8 cellular contexts compared by ENCODE assay signal in the genomic region with DNA sequence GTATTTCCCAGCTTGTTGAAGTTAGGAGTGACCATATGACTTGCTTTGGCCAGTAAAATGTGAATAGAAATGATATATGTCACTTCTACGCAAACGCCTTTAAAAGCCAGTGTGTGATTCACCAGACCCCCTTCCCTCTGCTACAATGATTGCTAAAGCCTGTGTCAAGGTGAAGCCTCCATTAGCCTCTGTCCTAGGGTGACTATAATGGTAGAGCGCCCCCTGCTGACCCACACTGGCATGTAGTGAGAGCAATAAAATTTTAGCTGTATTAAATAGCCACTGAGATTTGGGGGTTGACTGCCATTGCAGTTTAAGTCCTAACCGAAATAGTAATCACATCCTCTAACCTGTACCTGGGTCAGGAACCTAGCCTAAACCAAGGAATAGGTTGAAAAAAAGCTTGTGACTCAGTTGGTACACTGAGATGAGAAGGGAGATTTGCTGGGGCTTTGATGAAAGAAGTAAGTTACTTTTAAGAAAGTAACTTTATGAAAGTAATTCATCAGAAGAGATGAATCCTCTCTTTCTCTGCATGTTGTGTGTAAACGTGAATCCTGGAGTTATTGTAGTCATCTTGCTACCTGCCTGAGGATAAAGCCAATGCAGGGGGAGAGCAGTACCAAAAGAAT. TPM values are rescaled to one million over a fixed set of nuclear protein-coding genes. Genes with fewer than 3 reads are reported as not detected.
DNase-seq lines count a peak whose midpoint lies in the region; ATAC-seq lines count a peak whose summit lies in the region.

No MANE protein-coding gene starts in this region.

- H3K9me3 Mint-ChIP-seq in activated naive CD4-positive, alpha-beta T cell treated with anti-CD3 and anti-CD28 coated beads for 36 hours: no peaks in the 10 kb centered on the region

- no peaks in the 10 kb centered on the region for H3K36me3 ChIP-seq in Karpas-422 (ENCODE audit: insufficient read depth, low read length)

- peak; percentile 95 for ATAC-seq in GM21825 (IDR thresholded peaks at IDR 0.05; ENCODE audit: unreplicated experiment)

- H3K27ac ChIP-seq in Karpas-422 (ENCODE audit: low read length): no peak overlapping the region

- H3K9me2 ChIP-seq in Karpas-422 (replicated peaks; ENCODE audit: insufficient read depth, low read length): no peaks in the 10 kb centered on the region

- no peaks in the 10 kb centered on the region for H3K36me3 Mint-ChIP-seq in activated naive CD4-positive, alpha-beta T cell treated with anti-CD3 and anti-CD28 coated beads for 36 hours (ENCODE audit: low read depth)

- DNase-seq in GM04504 (ENCODE audit: low read depth) (peak; percentile 47), Karpas-422 (peak; percentile 94), SK-MEL-5 (ENCODE audit: low read depth, low spot score) (peak; percentile 86), cardiac septum (ENCODE audit: low spot score) (peak; percentile 84), renal cortical epithelial cell (ENCODE audit: low read depth) (peak; percentile 74), GOT3 (lab: John Stamatoyannopoulos, UW) (no peak)
- peak; percentile 93 for DNase-seq in activated naive CD4-positive, alpha-beta T cell treated with anti-CD3 and anti-CD28 coated beads for 36 hours

- in situ Hi-C loops in SK-MEL-5 (cut with HindIII; ENCODE audit: low pct_unique_long_range_greater_than_20kb, low sequenced_read_pairs): no loop called here

- no peaks in the 10 kb centered on the region for H3K9me3 ChIP-seq in Karpas-422 (ENCODE audit: low read length)

- no peaks in the 10 kb centered on the region for H3K79me2 ChIP-seq in Karpas-422 (ENCODE audit: low read length)

- no peak overlapping the region for H3K27ac Mint-ChIP-seq in activated naive CD4-positive, alpha-beta T cell treated with anti-CD3 and anti-CD28 coated beads for 36 hours

- H3K4me1 Mint-ChIP-seq in activated naive CD4-positive, alpha-beta T cell treated with anti-CD3 and anti-CD28 coated beads for 36 hours (ENCODE audit: low read depth): peaks cover 11% of the 10 kb centered on the region

- no peak overlapping the region for H3K4me2 ChIP-seq in Karpas-422 (ENCODE audit: low read depth, low read length, poor library complexity, severe bottlenecking)

- peaks cover 3% of the 10 kb centered on the region for H3K27me3 Mint-ChIP-seq in activated naive CD4-positive, alpha-beta T cell treated with anti-CD3 and anti-CD28 coated beads for 36 hours (ENCODE audit: low read depth)

- H4K20me1 ChIP-seq in Karpas-422 (ENCODE audit: insufficient read depth, low read depth, low read length): no peaks in the 10 kb centered on the region

- H3K9ac ChIP-seq in Karpas-422 (ENCODE audit: low read length): no peak overlapping the region

- no peaks in the 10 kb centered on the region for H3K27me3 ChIP-seq in Karpas-422 (ENCODE audit: low read length)

- no peak overlapping the region for H3K4me3 Mint-ChIP-seq in activated naive CD4-positive, alpha-beta T cell treated with anti-CD3 and anti-CD28 coated beads for 36 hours

- CTCF ChIA-PET in activated naive CD4-positive, alpha-beta T cell treated with anti-CD3 and anti-CD28 coated beads for 36 hours (lab: Charles Lee): interaction anchor here (0.5 to 5.0 kb wide), 35 partner anchors 8 to 551 kb away, joined by 3 to 42 read pairs (median 4); a partner anchor contains a TSS

- peaks cover 24% of the 10 kb centered on the region for H3K4me1 ChIP-seq in Karpas-422 (ENCODE audit: low read length)

- H2AFZ ChIP-seq in Karpas-422 (ENCODE audit: low read length): no peak overlapping the region

- intact Hi-C loops in activated naive CD4-positive, alpha-beta T cell treated with anti-CD3 and anti-CD28 coated beads for 36 hours (cut with micrococcal nuclease): loop anchor here (1.0 to 2.0 kb wide), 4 partner anchors 199 to 550 kb away; a partner anchor contains a TSS
- intact Hi-C loops in cardiac septum (cut with DNase I): loop anchor here (1.0 to 10.0 kb wide), 3 partner anchors 234 to 550 kb away; no protein-coding TSS in a partner anchor

- H3K4me3 ChIP-seq in Karpas-422 (ENCODE audit: low read length): no peak overlapping the region

RNA-seq across cellular contexts. Expression of a gene that starts 52.6 kb away (rescaled TPM):
- total RNA-seq in Karpas-422 (2014; rRNA removed; shearing (Covaris generic); ENCODE audit: low replicate concordance): 19.5 and 28.1 TPM in 2 replicates
- 22.5 and 24.0 TPM in 2 replicates for total RNA-seq in SK-MEL-5 (2014; rRNA removed; shearing (Covaris generic))
- polyA plus RNA-seq in SK-MEL-5 (2015; cell fraction: cytosol; rRNA removed): 18.0 and 23.0 TPM in 2 replicates
- 14.5 and 15.4 TPM in 2 replicates for polyA plus RNA-seq in SK-MEL-5 (2015; cell fraction: nucleus; rRNA removed)
- 10 to 100 TPM; 13.2 TPM for total RNA-seq in activated naive CD4-positive, alpha-beta T cell treated with anti-CD3 and anti-CD28 coated beads for 36 hours
- 13.2 TPM for total RNA-seq in cardiac septum
- 31.9 and 36.8 TPM in 2 replicates for total RNA-seq in renal cortical epithelial cell

RNA-seq across cellular contexts. Expression of a gene that starts 52.8 kb away (rescaled TPM):
- total RNA-seq in Karpas-422 (2014; rRNA removed; shearing (Covaris generic); ENCODE audit: low replicate concordance): 15.2 and 19.2 TPM in 2 replicates
- total RNA-seq in SK-MEL-5 (2014; rRNA removed; shearing (Covaris generic)): 8.6 and 12.5 TPM in 2 replicates
- polyA plus RNA-seq in SK-MEL-5 (2015; cell fraction: cytosol; rRNA removed): 7.4 and 7.8 TPM in 2 replicates
- polyA plus RNA-seq in SK-MEL-5 (2015; cell fraction: nucleus; rRNA removed): 5.7 and 6.1 TPM in 2 replicates
- 10 to 100 TPM; 34.7 to 36.8 TPM for total RNA-seq in activated naive CD4-positive, alpha-beta T cell treated with anti-CD3 and anti-CD28 coated beads for 36 hours
- total RNA-seq in cardiac septum (22.8 TPM), renal cortical epithelial cell (34.9 and 42.7 TPM in 2 replicates)
